In the genomic region with DNA sequence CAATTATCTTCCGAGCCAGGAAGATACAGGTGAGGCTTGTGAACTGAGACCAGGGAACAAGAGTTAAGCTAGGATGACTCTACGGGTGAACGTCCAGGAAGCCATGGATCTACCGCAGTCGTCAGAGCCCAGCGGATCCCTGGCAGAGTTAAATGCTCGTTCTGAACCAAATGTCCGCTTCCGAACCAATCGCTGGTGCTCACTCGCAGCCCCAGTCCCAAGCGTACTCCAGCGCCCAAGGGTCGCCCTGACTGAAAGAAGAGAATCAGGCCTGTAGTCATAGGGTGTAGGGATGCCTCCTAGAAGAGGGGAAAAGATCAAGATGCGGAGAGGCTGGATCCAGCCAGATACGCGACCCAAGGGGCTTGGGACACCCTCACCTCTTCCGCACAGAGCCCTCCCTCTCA, we compare ENCODE assay signal across 8 cellular contexts. TPM values are rescaled to one million over a fixed set of nuclear protein-coding genes. Genes with fewer than 3 reads are reported as not detected.
DNase-seq lines count a peak whose midpoint lies in the region; ATAC-seq and TF ChIP-seq lines count a peak whose summit lies in the region.

No MANE protein-coding gene starts in this region.

- TF ChIP-seq EP300 in ovary (IDR thresholded peaks at IDR 0.05) = no peak

- H3K9ac ChIP-seq in BLaER1 treated with 17β-estradiol and CSF1 and Interleukin-3, amounts not matched to agents 10 nM and 100 nM = peak overlapping the region; percentile 87 to 97 (median 93)

- DNase-seq in RWPE1 (ENCODE audit: low spot score) = peak; percentile 16
- peak; percentile 44 for DNase-seq in epithelial cell of esophagus (ENCODE audit: low read depth)
- DNase-seq in ovary = no peak
- DNase-seq in activated gamma-delta T cell treated with Interleukin-2 at 50 U/mL for 16 hours = no peak
- no peak for DNase-seq in NCI-H226

- TF ChIP-seq CTCF in RWPE1 (conservative IDR thresholded peaks at IDR 0.05; ENCODE audit: low read depth) (no peak), epithelial cell of esophagus (IDR thresholded peaks at IDR 0.05; ENCODE audit: insufficient read depth, low read depth, low read length, missing control alignments) (no peak), ovary (IDR thresholded peaks at IDR 0.05) (no peak)

- no peak for TF ChIP-seq POLR2A in ovary (IDR thresholded peaks at IDR 0.05)

- CTCF ChIA-PET in RWPE1 (lab: Yijun Ruan, JAX) = interaction anchor here (0.8 to 0.9 kb wide), 2 partner anchors 20 to 41 kb away, joined by 3 read pairs; no protein-coding TSS in a partner anchor

- 0 to 1% (median 0%) methylated on average over 18 of the region's 18 CpGs for WGBS in ovary, 3 donors

- H3K4me3 ChIP-seq in BLaER1 treated with 17β-estradiol and CSF1 and Interleukin-3, amounts not matched to agents 10 nM and 100 nM = peak overlapping the region; percentile 91 to 100 (median 98)
- H3K4me3 ChIP-seq in epithelial cell of esophagus (ENCODE audit: low read length) (peak overlapping the region; percentile 98), ovary (peak overlapping the region; percentile 82)

- no peaks in the 10 kb centered on the region for H3K9me3 ChIP-seq in BLaER1 treated with 17β-estradiol and CSF1 and Interleukin-3, amounts not matched to agents 10 nM and 100 nM (replicated peaks in 1 of 11)
- H3K9me3 ChIP-seq in ovary = no peaks in the 10 kb centered on the region

- peak overlapping the region; percentile 68 to 96 (median 91) for H3K27ac ChIP-seq in BLaER1 treated with 17β-estradiol and CSF1 and Interleukin-3, amounts not matched to agents 10 nM and 100 nM
- H3K27ac ChIP-seq in RWPE1 (peak overlapping the region; percentile 92), ovary (peak overlapping the region; percentile 44 to 84)

- peaks cover 37 to 49% (median 44%) of the 10 kb centered on the region in 11 experiments for H3K36me3 ChIP-seq in BLaER1 treated with 17β-estradiol and CSF1 and Interleukin-3, amounts not matched to agents 10 nM and 100 nM
- no peaks in the 10 kb centered on the region for H3K36me3 ChIP-seq in ovary

- H3K27me3 ChIP-seq in BLaER1 treated with 17β-estradiol and CSF1 and Interleukin-3, amounts not matched to agents 10 nM and 100 nM = no peaks in the 10 kb centered on the region
- H3K27me3 ChIP-seq in ovary = no peaks in the 10 kb centered on the region

- intact Hi-C loops in ovary (cut with DNase I) = loop anchor here in 2 of 4 donors (5.0 to 10.0 kb wide), 3 partner anchors 98 to 135 kb away; a partner anchor contains a TSS

- H4K20me1 ChIP-seq in BLaER1 treated with 17β-estradiol and CSF1 and Interleukin-3, amounts not matched to agents 10 nM and 100 nM = peaks cover 33 to 62% (median 40%) of the 10 kb centered on the region in 11 experiments; a peak in 21 of 22 replicates

- ATAC-seq in GM21717 (IDR thresholded peaks at IDR 0.05; ENCODE audit: unreplicated experiment) = peak; percentile 21
- no peak for ATAC-seq in activated CD4-positive, CD25-positive, alpha-beta regulatory T cell treated with anti-CD3 and anti-CD28 coated beads, Interleukin-2, amount 50 U/mL, for 24 hours

- peak overlapping the region; percentile 71 to 94 (median 83) for H3K4me2 ChIP-seq in BLaER1 treated with 17β-estradiol and CSF1 and Interleukin-3, amounts not matched to agents 10 nM and 100 nM

- POLR2A ChIA-PET in RWPE1 (lab: Yijun Ruan, JAX; ENCODE audit: low non-redundant PET) = no interaction called here

- peaks cover 18 to 31% (median 24%) of the 10 kb centered on the region in 10 experiments for H3K4me1 ChIP-seq in BLaER1 treated with 17β-estradiol and CSF1 and Interleukin-3, amounts not matched to agents 10 nM and 100 nM
- no peaks in the 10 kb centered on the region for H3K4me1 ChIP-seq in ovary (ENCODE audit: insufficient read depth)

RNA-seq across cellular contexts. Expression of a gene that starts 0.3 kb away (rescaled TPM):
- total RNA-seq in ovary = 10 to 100 TPM; 10.7 to 18.0 (median 15.1) TPM
- 10 to 100 TPM; 18.1 to 47.0 TPM for polyA plus RNA-seq in ovary

RNA-seq across cellular contexts. Expression of a gene that starts 0.8 kb away (rescaled TPM):
- total RNA-seq in ovary = 100 to 1,000 TPM in 3 of 7 donors, 10 to 100 TPM in 4; 57.3 to 127 (median 96.6) TPM
- polyA plus RNA-seq in ovary = 100 to 1,000 TPM in 1 of 2 donors, 10 to 100 TPM in 1; 77.4 to 205 TPM

RNA-seq across cellular contexts. Expression of a gene that starts 33.8 kb away (rescaled TPM):
- total RNA-seq in ovary = 1 to 10 TPM in 1 of 7 donors, under 1 TPM in 5, not detected in 1; 0.33 to 1.1 (median 0.51) TPM
- polyA plus RNA-seq in ovary = under 1 TPM; 0.23 to 0.42 TPM

RNA-seq across cellular contexts. Expression of a gene that starts 41.5 kb away (rescaled TPM):
- 1 to 10 TPM in 1 of 7 donors, under 1 TPM in 2, not detected in 4; 0.20 to 1.0 (median 0.72) TPM for total RNA-seq in ovary
- under 1 TPM; 0.05 to 0.13 TPM for polyA plus RNA-seq in ovary

Comparison
In these comparisons a context has a peak if more than half of its experiments do, and no peak if none do; other contexts are left out.
1. DNase-seq: peak in RWPE1 (single experiment) and epithelial cell of esophagus (single experiment); none in ovary (0 of 5), activated gamma-delta T cell treated with Interleukin-2 at 50 U/mL for 16 hours (single experiment) and NCI-H226 (single experiment).
2. Peak in every context shown above with its lines, with median percentiles within 50 percentile points of each other: H3K27ac ChIP-seq and H3K4me3 ChIP-seq.